In genomic region chr12:2834581-2835491, GRCh38 we compare ENCODE assay signal across 11 cellular contexts. TPM values are rescaled to one million over a fixed set of nuclear protein-coding genes. Genes with fewer than 3 reads are reported as not detected.
DNase-seq lines count a peak whose midpoint lies in the region; ATAC-seq, FAIRE-seq and TF ChIP-seq lines count a peak whose summit lies in the region.
"Had no signal": no experiment of that assay in that cellular context is flagged by ENCODE, and none has a peak within 500 bp of the region (broad histone marks: within the 10 kb centered on the region; RNA-seq: fewer than 3 reads in every experiment).

NRIP2 (minus strand) TSS chr12:2835035; CDS start chr12:2834983, 52 bp downstream.

- TF ChIP-seq CTCF in A673 (conservative IDR thresholded peaks at IDR 0.05; ENCODE audit: low read depth, low read length) (no peak), mucosa of descending colon (IDR thresholded peaks at IDR 0.05) (no peak), colonic mucosa (IDR thresholded peaks at IDR 0.05) (no peak)

- H3K27me3 ChIP-seq in A673 (replicated peaks; ENCODE audit: insufficient read depth, low read depth, low read length, poor library complexity) = no peaks in the 10 kb centered on the region
- no peaks in the 10 kb centered on the region for H3K27me3 ChIP-seq in colonic mucosa

- no peak for FAIRE-seq in GM19239 (lab: Jason Lieb, UNC)

- CTCF ChIA-PET in A673 (lab: Charles Lee) = interaction anchor here (0.8 kb wide), 1 partner anchor 11 kb away, joined by 3 read pairs; no protein-coding TSS in a partner anchor

- DNase-seq in A673 (ENCODE audit: low spot score) (peak; percentile 20), NCI-H2029 treated with DMSO at 0.1 percent for 48 hours (lab: John Stamatoyannopoulos, UW) (peak; percentile 17), mucosa of descending colon (no peak), colonic mucosa (no peak), GM19239 (ENCODE audit: insufficient read length, low spot score) (no peak)
- DNase-seq: activated CD4-positive, CD25-positive, alpha-beta regulatory T cell treated with anti-CD3 and anti-CD28 coated beads, Interleukin-2, amount 50 U/mL, for 72 hours; DMS153 had no signal

- no TSS peak for BruUV-seq in A673 (replicated peaks; lab: Mats Ljungman, UMichigan)

- H3K36me3 ChIP-seq in A673 (ENCODE audit: insufficient read depth, low read length, poor library complexity, severe bottlenecking) (no peaks in the 10 kb centered on the region), mucosa of descending colon (ENCODE audit: low read depth) (no peaks in the 10 kb centered on the region), colonic mucosa (no peaks in the 10 kb centered on the region)

- H3K9me3 ChIP-seq in A673 (ENCODE audit: low read depth, low read length, poor library complexity, severe bottlenecking) = no peaks in the 10 kb centered on the region
- no peaks in the 10 kb centered on the region for H3K9me3 ChIP-seq in mucosa of descending colon
- H3K9me3 ChIP-seq in colonic mucosa = no peaks in the 10 kb centered on the region

- intact Hi-C loops in A673 (cut with micrococcal nuclease; ENCODE audit: unreplicated experiment) (no loop called here), mucosa of descending colon (cut with DNase I, micrococcal nuclease) (no loop called here), colonic mucosa (cut with DNase I) (no loop called here)

- ATAC-seq in esophagus mucosa (peak; percentile 7), mucosa of descending colon (peak; percentile 48), GM19463 (IDR thresholded peaks at IDR 0.05; ENCODE audit: unreplicated experiment) (no peak), GM21619 (IDR thresholded peaks at IDR 0.05; ENCODE audit: unreplicated experiment) (no peak)

- peak within 1 kb of the TSS in 1 of 2 donors; percentile 50 for H3K9ac ChIP-seq in colonic mucosa (ENCODE audit: low read depth in 2 of 2, low read length in 2 of 2)

- POLR2A ChIA-PET in A673 (lab: Charles Lee; ENCODE audit: low non-redundant PET) = interaction anchor here (0.6 kb wide), 1 partner anchor 40 kb away, joined by 5 read pairs; no protein-coding TSS in a partner anchor

- H3K4me3 ChIP-seq in A673 (ENCODE audit: low read depth, low read length, poor library complexity, severe bottlenecking) (no peak within 1 kb of the TSS), mucosa of descending colon (no peak within 1 kb of the TSS), colonic mucosa (no peak within 1 kb of the TSS)
- H3K4me3 ChIP-seq: lung had no signal

- H3K4me1 ChIP-seq in A673 (ENCODE audit: insufficient read depth, low read length, poor library complexity, severe bottlenecking) = peaks cover 16% of the 10 kb centered on the region
- H3K4me1 ChIP-seq in mucosa of descending colon (ENCODE audit: low read depth) = no peaks in the 10 kb centered on the region
- H3K4me1 ChIP-seq in colonic mucosa = no peaks in the 10 kb centered on the region

- no peak within 1 kb of the TSS for H3K27ac ChIP-seq in A673 (ENCODE audit: low read depth, low read length, poor library complexity, severe bottlenecking)
- no peak within 1 kb of the TSS for H3K27ac ChIP-seq in colonic mucosa

RNA-seq across cellular contexts. Expression of gene NRIP2, which starts in this region (rescaled TPM):
- total RNA-seq in A673 (2021) = 0.28 and 0.39 TPM in 2 replicates
- 0.08 TPM for total RNA-seq in esophagus mucosa
- total RNA-seq in mucosa of descending colon = 1 to 10 TPM in 1 of 3 donors, under 1 TPM in 2; 0.64 to 2.2 (median 0.96) TPM
- under 1 TPM; 0.49 to 0.77 TPM for total RNA-seq in colonic mucosa

Comparison
In these comparisons a context has a peak if more than half of its experiments do, and no peak if none do; other contexts are left out.
1. Peak in DNase-seq in A673; RNA of the gene not detected or under 1 TPM.
2. Peak in ATAC-seq in esophagus mucosa; RNA of the gene not detected or under 1 TPM.